Comparison of ENCODE assay signal across 1 cellular context in the genomic region with DNA sequence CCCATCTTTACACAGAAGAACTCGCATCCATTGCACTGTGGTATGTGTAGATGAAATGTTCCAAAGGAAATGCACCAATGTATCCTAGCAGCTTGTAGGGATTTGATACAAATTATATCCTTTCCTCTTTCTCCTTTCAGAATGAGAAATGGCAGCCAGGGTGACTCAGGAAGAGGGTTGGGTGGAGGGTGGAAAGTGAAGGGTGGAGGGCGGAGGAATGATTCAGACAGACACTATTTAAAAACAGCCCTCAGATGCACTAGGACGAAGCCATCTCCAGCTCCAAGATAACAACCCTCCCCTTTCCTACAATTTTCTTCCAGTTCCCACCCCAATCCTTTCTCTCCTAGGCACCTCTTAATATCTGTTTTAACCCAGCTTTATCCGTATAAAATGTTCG.
TF ChIP-seq lines count a peak whose summit lies in the region.

No MANE protein-coding gene starts in this region.

TF ChIP-seq in GM23338, 12 proteins besides CTCF, POLR2A, EP300 and RAD21 (continued from another document):
- TF ChIP-seq, protein P1, sequence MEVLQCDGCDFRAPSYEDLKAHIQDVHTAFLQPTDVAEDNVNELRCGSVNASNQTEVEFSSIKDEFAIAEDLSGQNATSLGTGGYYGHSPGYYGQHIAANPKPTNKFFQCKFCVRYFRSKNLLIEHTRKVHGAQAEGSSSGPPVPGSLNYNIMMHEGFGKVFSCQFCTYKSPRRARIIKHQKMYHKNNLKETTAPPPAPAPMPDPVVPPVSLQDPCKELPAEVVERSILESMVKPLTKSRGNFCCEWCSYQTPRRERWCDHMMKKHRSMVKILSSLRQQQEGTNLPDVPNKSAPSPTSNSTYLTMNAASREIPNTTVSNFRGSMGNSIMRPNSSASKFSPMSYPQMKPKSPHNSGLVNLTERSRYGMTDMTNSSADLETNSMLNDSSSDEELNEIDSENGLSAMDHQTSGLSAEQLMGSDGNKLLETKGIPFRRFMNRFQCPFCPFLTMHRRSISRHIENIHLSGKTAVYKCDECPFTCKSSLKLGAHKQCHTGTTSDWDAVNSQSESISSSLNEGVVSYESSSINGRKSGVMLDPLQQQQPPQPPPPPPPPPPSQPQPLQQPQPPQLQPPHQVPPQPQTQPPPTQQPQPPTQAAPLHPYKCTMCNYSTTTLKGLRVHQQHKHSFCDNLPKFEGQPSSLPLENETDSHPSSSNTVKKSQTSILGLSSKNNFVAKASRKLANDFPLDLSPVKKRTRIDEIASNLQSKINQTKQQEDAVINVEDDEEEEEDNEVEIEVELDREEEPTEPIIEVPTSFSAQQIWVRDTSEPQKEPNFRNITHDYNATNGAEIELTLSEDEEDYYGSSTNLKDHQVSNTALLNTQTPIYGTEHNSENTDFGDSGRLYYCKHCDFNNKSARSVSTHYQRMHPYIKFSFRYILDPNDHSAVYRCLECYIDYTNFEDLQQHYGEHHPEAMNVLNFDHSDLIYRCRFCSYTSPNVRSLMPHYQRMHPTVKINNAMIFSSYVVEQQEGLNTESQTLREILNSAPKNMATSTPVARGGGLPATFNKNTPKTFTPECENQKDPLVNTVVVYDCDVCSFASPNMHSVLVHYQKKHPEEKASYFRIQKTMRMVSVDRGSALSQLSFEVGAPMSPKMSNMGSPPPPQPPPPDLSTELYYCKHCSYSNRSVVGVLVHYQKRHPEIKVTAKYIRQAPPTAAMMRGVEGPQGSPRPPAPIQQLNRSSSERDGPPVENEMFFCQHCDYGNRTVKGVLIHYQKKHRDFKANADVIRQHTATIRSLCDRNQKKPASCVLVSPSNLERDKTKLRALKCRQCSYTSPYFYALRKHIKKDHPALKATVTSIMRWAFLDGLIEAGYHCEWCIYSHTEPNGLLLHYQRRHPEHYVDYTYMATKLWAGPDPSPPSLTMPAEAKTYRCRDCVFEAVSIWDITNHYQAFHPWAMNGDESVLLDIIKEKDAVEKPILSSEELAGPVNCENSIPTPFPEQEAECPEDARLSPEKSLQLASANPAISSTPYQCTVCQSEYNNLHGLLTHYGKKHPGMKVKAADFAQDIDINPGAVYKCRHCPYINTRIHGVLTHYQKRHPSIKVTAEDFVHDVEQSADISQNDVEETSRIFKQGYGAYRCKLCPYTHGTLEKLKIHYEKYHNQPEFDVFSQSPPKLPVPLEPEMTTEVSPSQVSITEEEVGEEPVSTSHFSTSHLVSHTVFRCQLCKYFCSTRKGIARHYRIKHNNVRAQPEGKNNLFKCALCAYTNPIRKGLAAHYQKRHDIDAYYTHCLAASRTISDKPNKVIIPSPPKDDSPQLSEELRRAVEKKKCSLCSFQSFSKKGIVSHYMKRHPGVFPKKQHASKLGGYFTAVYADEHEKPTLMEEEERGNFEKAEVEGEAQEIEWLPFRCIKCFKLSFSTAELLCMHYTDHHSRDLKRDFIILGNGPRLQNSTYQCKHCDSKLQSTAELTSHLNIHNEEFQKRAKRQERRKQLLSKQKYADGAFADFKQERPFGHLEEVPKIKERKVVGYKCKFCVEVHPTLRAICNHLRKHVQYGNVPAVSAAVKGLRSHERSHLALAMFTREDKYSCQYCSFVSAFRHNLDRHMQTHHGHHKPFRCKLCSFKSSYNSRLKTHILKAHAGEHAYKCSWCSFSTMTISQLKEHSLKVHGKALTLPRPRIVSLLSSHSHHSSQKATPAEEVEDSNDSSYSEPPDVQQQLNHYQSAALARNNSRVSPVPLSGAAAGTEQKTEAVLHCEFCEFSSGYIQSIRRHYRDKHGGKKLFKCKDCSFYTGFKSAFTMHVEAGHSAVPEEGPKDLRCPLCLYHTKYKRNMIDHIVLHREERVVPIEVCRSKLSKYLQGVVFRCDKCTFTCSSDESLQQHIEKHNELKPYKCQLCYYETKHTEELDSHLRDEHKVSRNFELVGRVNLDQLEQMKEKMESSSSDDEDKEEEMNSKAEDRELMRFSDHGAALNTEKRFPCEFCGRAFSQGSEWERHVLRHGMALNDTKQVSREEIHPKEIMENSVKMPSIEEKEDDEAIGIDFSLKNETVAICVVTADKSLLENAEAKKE (CRISPR knock-in tag; IDR thresholded peaks at IDR 0.05): no peak
- no peak for TF ChIP-seq ZNF114 (CRISPR knock-in tag; IDR thresholded peaks at IDR 0.05)
